ENCODE assay signal across 34 cellular contexts in genomic region chr15:67606742-67607141, GRCh38.
"Had no signal": no experiment of that assay in that cellular context is flagged by ENCODE, and none has a peak within 500 bp of the region (broad histone marks: within the 10 kb centered on the region; RNA-seq: fewer than 3 reads in every experiment).

No MANE protein-coding gene starts in this region.

- H3K27me3 Mint-ChIP-seq: T-cell had no signal

- DNase-seq: Karpas-422, MM.1S, NCI-H1048, NCI-H1092 treated with DMSO at 0.1 percent for 48 hours, NCI-H1105 treated with DMSO at 0.1 percent for 48 hours, NCI-H1417, NCI-H1436, NCI-H146, NCI-H1694, NCI-H187, NCI-H1930, NCI-H2029 treated with DMSO at 0.1 percent for 48 hours, NCI-H2081 treated with DMSO at 0.1 percent for 48 hours, NCI-H2107, NCI-H2171, NCI-H226, NCI-H446 treated with DMSO at 0.1 percent for 48 hours, NCI-H510A, NCI-H524, NCI-H526, NCI-H69, NCI-H748 treated with DMSO at 0.1 percent for 48 hours, NCI-H82, PC-9, SHP77, SIG-M5, SJCRH30, T-cell had no signal

- ATAC-seq: Panc1, Right ventricle myocardium inferior, SK-N-SH treated with all-trans-retinoic acid at 6 μM for 48 hours, T-cell had no signal

- H2AFZ ChIP-seq: PC-9 had no signal

- H3K4me3 ChIP-seq: PC-9, SJCRH30, SK-N-MC had no signal

- H3K4me3 Mint-ChIP-seq: T-cell had no signal

- H3K9me3 Mint-ChIP-seq: T-cell had no signal

- H3K36me3 ChIP-seq: SJCRH30 had no signal

- H3K4me2 ChIP-seq: PC-9 had no signal

- H3K27me3 ChIP-seq: SJCRH30 had no signal

- H3K27ac ChIP-seq: PC-9, RWPE1, SJCRH30, SK-N-MC had no signal

- H3K27ac Mint-ChIP-seq: T-cell had no signal

- H3K9me3 ChIP-seq: SJCRH30 had no signal

- FAIRE-seq: RCC 7860 had no signal
